ENCODE assay signal across 25 cellular contexts in the genomic region with DNA sequence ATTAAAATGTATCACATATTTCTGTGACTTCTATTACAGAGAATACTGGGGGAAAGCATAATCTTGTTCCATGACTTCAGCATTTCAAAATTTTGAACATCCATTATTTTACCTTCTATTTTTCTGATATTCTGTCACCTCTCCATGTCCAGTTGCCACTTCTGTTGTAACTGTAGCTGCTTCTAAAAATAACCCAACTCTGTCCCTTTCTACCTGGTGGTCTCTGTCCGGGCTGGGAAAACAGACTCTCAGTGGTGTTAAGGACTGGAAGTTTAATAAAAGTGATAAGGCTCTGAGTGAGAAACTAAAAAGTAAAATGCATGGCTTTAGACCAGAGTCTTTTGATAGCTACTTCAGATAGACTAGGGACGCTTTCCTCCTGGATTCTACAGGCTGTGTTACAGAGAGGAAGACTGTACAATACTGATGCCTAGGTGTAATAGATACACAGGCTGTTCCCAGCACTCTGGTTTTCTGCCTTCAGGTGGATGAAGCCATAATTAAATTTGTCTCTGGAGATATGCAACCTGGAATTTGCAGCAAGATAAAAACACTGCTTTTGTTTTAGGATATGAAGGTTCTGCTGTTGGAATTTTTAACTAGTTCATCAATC. TPM values are rescaled to one million over a fixed set of nuclear protein-coding genes. Genes with fewer than 3 reads are reported as not detected.
"Had no signal": no experiment of that assay in that cellular context is flagged by ENCODE, and none has a peak within 500 bp of the region (broad histone marks: within the 10 kb centered on the region; RNA-seq: fewer than 3 reads in every experiment).

No MANE protein-coding gene starts in this region.

- H3K4me3 ChIP-seq: cardiac muscle cell, SK-N-MC had no signal

- ATAC-seq: activated CD4-positive, alpha-beta T cell treated with anti-CD3 and anti-CD28 coated beads for 36 hours; activated T-helper 17 cell treated with anti-CD3 and anti-CD28 coated beads, Interleukin-2, amount 50 U/mL, for 72 hours had no signal

- DNase-seq: activated CD4-positive, alpha-beta memory T cell treated with anti-CD3 and anti-CD28 coated beads, Interleukin-2, amount 10 ng/mL, durations not matched to agents 7 days and 5 days; activated CD4-positive, alpha-beta T cell treated with anti-CD3 and anti-CD28 coated beads for 36 hours; activated CD4-positive, alpha-beta T cell treated with anti-CD3 and anti-CD28 coated beads, Interleukin-2, amount 50 U/mL, for 1 hour; activated gamma-delta T cell; activated naive CD4-positive, alpha-beta T cell treated with anti-CD3 and anti-CD28 coated beads for 36 hours; activated T-cell treated with anti-CD3 and anti-CD28 coated beads for 4 hours; activated T-cell treated with anti-CD3 and anti-CD28 coated beads, Interleukin-2, amount 50 U/mL, for 48 hours; amygdala; KG1; NCI-H1092; NCI-H1694 treated with DMSO at 0.1 percent for 48 hours; NCI-H2081; NCI-H510A treated with DMSO at 0.1 percent for 48 hours; NCI-H748 treated with DMSO at 0.1 percent for 48 hours; NK-92 treated with Interleukin-12 subunit alpha and Interleukin-12 subunit beta, amount 100 ng/mL, for 24 hours; OCI-M1; SIG-M5; T-helper 1 cell; WERI-Rb-1 had no signal

- H3K36me3 ChIP-seq: brain microvascular endothelial cell, cardiac muscle cell, WERI-Rb-1 had no signal

- H3K27me3 ChIP-seq: brain microvascular endothelial cell, cardiac muscle cell had no signal

- H3K27ac ChIP-seq: brain microvascular endothelial cell, cardiac muscle cell, SK-N-MC, WERI-Rb-1 had no signal

RNA-seq across cellular contexts. Expression of gene SEC16B, which starts 42.1 kb away (rescaled TPM):
- total RNA-seq: activated CD4-positive, alpha-beta memory T cell treated with anti-CD3 and anti-CD28 coated beads, Interleukin-2, amount 10 ng/mL, durations not matched to agents 7 days and 5 days; activated CD4-positive, alpha-beta T cell treated with anti-CD3 and anti-CD28 coated beads for 36 hours; activated CD8-positive, alpha-beta memory T cell treated with anti-CD3 and anti-CD28 coated beads for 36 hours; activated naive CD4-positive, alpha-beta T cell treated with anti-CD3 and anti-CD28 coated beads for 36 hours; activated T-helper 17 cell treated with anti-CD3 and anti-CD28 coated beads, Interleukin-2, amount 50 U/mL, for 72 hours had no signal
- polyA plus RNA-seq: IgD-negative memory B cell had no signal
